1 cellular context compared by ENCODE assay signal in the genomic region with DNA sequence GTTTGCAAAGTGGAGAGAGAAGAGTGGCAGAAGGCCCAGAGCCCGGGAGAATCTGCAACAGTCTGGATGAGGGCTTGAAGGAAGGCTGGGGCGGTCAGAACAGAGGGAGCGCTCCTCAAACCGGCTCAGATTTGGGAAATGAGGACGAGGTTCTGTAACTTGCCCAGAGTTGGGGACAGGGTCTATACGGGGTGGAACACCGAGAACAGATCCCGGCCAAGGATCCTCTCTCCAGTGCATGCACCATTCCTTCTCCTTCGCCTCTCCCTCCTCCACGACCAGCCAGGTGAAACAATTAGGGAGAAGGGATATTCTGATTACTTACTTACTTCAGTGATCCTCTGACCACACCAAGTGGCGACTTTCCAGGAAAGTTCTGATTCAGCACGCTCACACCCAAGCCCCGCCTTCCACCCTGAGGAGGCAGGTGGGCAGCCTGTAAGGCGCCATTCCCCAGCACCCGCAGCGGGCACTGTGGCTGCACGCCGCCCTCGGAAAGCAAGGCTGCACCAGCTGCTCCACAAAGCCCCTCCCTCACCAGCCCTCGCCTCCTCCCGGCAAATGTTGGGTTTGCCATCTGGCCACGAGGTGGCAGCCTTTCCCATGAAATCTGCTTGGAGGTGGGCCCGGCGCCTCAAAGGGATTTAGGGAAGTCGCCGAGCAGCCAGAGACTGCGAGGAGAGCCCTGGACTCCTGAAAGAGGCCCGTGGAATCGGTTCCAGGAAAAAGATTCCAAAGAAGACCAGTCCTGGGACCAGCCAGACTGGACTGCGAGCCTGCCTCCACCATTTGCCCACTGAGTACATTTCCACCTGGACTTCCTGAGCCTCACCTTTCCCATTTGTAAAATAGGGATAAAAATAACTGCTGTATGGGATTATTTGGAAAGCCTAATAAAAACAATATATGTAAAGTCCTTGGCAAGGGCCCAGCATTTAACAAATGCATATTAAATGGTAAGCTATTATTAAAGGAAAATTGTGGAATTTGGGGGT.
TF ChIP-seq lines count a peak whose summit lies in the region.

No MANE protein-coding gene starts in this region.

TF ChIP-seq in HepG2, 621 proteins besides CTCF, POLR2A, EP300 and RAD21 (continued from another document and continues in another):
- TF ChIP-seq, protein P1, sequence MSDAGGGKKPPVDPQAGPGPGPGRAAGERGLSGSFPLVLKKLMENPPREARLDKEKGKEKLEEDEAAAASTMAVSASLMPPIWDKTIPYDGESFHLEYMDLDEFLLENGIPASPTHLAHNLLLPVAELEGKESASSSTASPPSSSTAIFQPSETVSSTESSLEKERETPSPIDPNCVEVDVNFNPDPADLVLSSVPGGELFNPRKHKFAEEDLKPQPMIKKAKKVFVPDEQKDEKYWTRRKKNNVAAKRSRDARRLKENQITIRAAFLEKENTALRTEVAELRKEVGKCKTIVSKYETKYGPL (CRISPR knock-in tag; IDR thresholded peaks at IDR 0.05), result no peak
- TF ChIP-seq ZNF33B (CRISPR knock-in tag; IDR thresholded peaks at IDR 0.05) (no peak), SP5 (CRISPR knock-in tag; IDR thresholded peaks at IDR 0.05; ENCODE audit: borderline replicate concordance, low read depth) (peak; percentile 38; the same call in 1 of the 2 replicates), SALL1 (CRISPR knock-in tag; IDR thresholded peaks at IDR 0.05) (peak; percentile 74), DMAP1 (CRISPR knock-in tag; IDR thresholded peaks at IDR 0.05) (peak; percentile 33; the same call in 1 of the 2 replicates), ZKSCAN5 (CRISPR knock-in tag; IDR thresholded peaks at IDR 0.05) (no peak), ZSCAN9 (CRISPR knock-in tag; IDR thresholded peaks at IDR 0.05; ENCODE audit: borderline replicate concordance) (0 out of 2 replicates have a peak, but pooled peaks have one; percentile 46), ZNF235 (CRISPR knock-in tag; IDR thresholded peaks at IDR 0.05; ENCODE audit: borderline replicate concordance) (no peak), ZNF644 (CRISPR knock-in tag; IDR thresholded peaks at IDR 0.05; ENCODE audit: low read depth) (0 out of 2 replicates have a peak, but pooled peaks have one; percentile 45), NFRKB (IDR thresholded peaks at IDR 0.05) (no peak), MTA1 (CRISPR knock-in tag; IDR thresholded peaks at IDR 0.05; ENCODE audit: borderline replicate concordance) (0 out of 2 replicates have a peak, but pooled peaks have one; percentile 20), ZNF317 (CRISPR knock-in tag; IDR thresholded peaks at IDR 0.05) (peak; percentile 56; the same call in 1 of the 2 replicates), MAZ (IDR thresholded peaks at IDR 0.05; ENCODE audit: borderline replicate concordance, low read depth, low read length) (peak; percentile 87; the same call in 1 of the 2 replicates), MAZ (CRISPR knock-in tag; IDR thresholded peaks at IDR 0.05; ENCODE audit: low read depth) (peak; percentile 89), KLF16 (CRISPR knock-in tag; IDR thresholded peaks at IDR 0.05) (peak in 1 of 2 experiments; percentile 75; a peak in 1 of 4 replicates), ZNF772 (CRISPR knock-in tag; IDR thresholded peaks at IDR 0.05) (0 out of 2 replicates have a peak, but pooled peaks have one; percentile 20), NFKB2 (CRISPR knock-in tag; IDR thresholded peaks at IDR 0.05; ENCODE audit: borderline replicate concordance) (peak; percentile 71; the same call in 1 of the 2 replicates), JARID2 (CRISPR knock-in tag; IDR thresholded peaks at IDR 0.05; ENCODE audit: insufficient replicate concordance) (peak; percentile 42), SP140L (CRISPR knock-in tag; IDR thresholded peaks at IDR 0.05; ENCODE audit: borderline replicate concordance) (0 out of 2 replicates have a peak, but pooled peaks have one; percentile 53), ZNF136 (CRISPR knock-in tag; IDR thresholded peaks at IDR 0.05; ENCODE audit: low read depth) (0 out of 2 replicates have a peak, but pooled peaks have one; percentile 40), SIN3B (IDR thresholded peaks at IDR 0.05; ENCODE audit: low read length) (0 out of 2 replicates have a peak, but pooled peaks have one; percentile 15), ZSCAN31 (CRISPR knock-in tag; IDR thresholded peaks at IDR 0.05; ENCODE audit: low read depth) (0 out of 2 replicates have a peak, but pooled peaks have one; percentile 27), ZNF891 (CRISPR knock-in tag; IDR thresholded peaks at IDR 0.05) (0 out of 2 replicates have a peak, but pooled peaks have one; percentile 46)
- TF ChIP-seq, protein P2, sequence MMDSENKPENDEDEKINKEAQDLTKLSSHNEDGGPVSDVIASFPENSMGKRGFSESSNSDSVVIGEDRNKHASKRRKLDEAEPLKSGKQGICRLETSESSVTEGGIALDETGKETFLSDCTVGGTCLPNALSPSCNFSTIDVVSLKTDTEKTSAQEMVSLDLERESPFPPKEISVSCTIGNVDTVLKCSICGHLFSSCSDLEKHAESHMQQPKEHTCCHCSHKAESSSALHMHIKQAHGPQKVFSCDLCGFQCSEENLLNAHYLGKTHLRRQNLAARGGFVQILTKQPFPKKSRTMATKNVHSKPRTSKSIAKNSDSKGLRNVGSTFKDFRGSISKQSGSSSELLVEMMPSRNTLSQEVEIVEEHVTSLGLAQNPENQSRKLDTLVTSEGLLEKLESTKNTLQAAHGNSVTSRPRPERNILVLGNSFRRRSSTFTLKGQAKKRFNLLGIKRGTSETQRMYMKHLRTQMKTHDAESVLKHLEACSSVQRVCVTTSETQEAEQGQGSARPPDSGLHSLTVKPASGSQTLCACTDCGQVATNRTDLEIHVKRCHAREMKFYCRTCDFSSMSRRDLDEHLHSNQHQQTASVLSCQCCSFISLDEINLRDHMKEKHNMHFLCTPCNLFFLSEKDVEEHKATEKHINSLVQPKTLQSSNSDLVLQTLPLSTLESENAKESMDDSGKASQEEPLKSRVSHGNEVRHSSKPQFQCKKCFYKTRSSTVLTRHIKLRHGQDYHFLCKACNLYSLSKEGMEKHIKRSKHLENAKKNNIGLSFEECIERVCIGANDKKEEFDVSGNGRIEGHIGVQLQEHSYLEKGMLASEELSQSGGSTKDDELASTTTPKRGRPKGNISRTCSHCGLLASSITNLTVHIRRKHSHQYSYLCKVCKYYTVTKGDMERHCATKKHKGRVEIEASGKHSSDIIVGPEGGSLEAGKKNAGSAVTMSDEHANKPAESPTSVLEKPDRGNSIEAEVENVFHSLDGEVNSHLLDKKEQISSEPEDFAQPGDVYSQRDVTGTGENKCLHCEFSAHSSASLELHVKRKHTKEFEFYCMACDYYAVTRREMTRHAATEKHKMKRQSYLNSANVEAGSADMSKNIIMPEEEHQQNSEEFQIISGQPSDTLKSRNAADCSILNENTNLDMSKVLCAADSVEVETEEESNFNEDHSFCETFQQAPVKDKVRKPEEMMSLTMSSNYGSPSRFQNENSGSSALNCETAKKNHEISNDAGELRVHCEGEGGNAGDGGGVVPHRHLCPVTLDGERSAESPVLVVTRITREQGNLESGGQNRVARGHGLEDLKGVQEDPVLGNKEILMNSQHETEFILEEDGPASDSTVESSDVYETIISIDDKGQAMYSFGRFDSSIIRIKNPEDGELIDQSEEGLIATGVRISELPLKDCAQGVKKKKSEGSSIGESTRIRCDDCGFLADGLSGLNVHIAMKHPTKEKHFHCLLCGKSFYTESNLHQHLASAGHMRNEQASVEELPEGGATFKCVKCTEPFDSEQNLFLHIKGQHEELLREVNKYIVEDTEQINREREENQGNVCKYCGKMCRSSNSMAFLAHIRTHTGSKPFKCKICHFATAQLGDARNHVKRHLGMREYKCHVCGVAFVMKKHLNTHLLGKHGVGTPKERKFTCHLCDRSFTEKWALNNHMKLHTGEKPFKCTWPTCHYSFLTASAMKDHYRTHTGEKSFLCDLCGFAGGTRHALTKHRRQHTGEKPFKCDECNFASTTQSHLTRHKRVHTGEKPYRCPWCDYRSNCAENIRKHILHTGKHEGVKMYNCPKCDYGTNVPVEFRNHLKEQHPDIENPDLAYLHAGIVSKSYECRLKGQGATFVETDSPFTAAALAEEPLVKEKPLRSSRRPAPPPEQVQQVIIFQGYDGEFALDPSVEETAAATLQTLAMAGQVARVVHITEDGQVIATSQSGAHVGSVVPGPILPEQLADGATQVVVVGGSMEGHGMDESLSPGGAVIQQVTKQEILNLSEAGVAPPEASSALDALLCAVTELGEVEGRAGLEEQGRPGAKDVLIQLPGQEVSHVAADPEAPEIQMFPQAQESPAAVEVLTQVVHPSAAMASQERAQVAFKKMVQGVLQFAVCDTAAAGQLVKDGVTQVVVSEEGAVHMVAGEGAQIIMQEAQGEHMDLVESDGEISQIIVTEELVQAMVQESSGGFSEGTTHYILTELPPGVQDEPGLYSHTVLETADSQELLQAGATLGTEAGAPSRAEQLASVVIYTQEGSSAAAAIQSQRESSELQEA (CRISPR knock-in tag; IDR thresholded peaks at IDR 0.05; ENCODE audit: not compliant biosample characterization), result peak; percentile 45
- TF ChIP-seq, protein P3, sequence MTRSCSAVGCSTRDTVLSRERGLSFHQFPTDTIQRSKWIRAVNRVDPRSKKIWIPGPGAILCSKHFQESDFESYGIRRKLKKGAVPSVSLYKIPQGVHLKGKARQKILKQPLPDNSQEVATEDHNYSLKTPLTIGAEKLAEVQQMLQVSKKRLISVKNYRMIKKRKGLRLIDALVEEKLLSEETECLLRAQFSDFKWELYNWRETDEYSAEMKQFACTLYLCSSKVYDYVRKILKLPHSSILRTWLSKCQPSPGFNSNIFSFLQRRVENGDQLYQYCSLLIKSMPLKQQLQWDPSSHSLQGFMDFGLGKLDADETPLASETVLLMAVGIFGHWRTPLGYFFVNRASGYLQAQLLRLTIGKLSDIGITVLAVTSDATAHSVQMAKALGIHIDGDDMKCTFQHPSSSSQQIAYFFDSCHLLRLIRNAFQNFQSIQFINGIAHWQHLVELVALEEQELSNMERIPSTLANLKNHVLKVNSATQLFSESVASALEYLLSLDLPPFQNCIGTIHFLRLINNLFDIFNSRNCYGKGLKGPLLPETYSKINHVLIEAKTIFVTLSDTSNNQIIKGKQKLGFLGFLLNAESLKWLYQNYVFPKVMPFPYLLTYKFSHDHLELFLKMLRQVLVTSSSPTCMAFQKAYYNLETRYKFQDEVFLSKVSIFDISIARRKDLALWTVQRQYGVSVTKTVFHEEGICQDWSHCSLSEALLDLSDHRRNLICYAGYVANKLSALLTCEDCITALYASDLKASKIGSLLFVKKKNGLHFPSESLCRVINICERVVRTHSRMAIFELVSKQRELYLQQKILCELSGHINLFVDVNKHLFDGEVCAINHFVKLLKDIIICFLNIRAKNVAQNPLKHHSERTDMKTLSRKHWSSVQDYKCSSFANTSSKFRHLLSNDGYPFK (CRISPR knock-in tag; IDR thresholded peaks at IDR 0.05; ENCODE audit: borderline replicate concordance), result peak; percentile 38; the same call in 1 of the 2 replicates
- TF ChIP-seq, protein P4, sequence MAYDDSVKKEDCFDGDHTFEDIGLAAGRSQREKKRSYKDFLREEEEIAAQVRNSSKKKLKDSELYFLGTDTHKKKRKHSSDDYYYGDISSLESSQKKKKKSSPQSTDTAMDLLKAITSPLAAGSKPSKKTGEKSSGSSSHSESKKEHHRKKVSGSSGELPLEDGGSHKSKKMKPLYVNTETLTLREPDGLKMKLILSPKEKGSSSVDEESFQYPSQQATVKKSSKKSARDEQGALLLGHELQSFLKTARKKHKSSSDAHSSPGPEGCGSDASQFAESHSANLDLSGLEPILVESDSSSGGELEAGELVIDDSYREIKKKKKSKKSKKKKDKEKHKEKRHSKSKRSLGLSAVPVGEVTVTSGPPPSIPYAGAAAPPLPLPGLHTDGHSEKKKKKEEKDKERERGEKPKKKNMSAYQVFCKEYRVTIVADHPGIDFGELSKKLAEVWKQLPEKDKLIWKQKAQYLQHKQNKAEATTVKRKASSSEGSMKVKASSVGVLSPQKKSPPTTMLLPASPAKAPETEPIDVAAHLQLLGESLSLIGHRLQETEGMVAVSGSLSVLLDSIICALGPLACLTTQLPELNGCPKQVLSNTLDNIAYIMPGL (CRISPR knock-in tag; IDR thresholded peaks at IDR 0.05; ENCODE audit: borderline replicate concordance in 1 of 2, low read depth in 1 of 2), result peak; percentile 67 to 80; a peak in 3 of 4 replicates
- TF ChIP-seq, protein P5, sequence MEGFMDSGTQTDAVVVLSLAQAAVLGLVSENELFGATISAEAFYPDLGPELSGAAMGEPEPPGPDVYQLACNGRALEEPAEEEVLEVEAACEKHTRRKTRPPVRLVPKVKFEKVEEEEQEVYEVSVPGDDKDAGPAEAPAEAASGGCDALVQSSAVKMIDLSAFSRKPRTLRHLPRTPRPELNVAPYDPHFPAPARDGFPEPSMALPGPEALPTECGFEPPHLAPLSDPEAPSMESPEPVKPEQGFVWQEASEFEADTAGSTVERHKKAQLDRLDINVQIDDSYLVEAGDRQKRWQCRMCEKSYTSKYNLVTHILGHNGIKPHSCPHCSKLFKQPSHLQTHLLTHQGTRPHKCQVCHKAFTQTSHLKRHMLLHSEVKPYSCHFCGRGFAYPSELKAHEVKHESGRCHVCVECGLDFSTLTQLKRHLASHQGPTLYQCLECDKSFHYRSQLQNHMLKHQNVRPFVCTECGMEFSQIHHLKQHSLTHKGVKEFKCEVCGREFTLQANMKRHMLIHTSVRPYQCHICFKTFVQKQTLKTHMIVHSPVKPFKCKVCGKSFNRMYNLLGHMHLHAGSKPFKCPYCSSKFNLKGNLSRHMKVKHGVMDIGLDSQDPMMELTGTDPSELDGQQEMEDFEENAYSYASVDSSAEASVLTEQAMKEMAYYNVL (CRISPR knock-in tag; IDR thresholded peaks at IDR 0.05; ENCODE audit: borderline replicate concordance), result peak; percentile 43; the same call in 1 of the 2 replicates
- TF ChIP-seq, protein P6, sequence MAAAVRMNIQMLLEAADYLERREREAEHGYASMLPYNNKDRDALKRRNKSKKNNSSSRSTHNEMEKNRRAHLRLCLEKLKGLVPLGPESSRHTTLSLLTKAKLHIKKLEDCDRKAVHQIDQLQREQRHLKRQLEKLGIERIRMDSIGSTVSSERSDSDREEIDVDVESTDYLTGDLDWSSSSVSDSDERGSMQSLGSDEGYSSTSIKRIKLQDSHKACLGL (CRISPR knock-in tag; IDR thresholded peaks at IDR 0.05), result peak; percentile 43; the same call in 1 of the 2 replicates
- TF ChIP-seq, protein P7, sequence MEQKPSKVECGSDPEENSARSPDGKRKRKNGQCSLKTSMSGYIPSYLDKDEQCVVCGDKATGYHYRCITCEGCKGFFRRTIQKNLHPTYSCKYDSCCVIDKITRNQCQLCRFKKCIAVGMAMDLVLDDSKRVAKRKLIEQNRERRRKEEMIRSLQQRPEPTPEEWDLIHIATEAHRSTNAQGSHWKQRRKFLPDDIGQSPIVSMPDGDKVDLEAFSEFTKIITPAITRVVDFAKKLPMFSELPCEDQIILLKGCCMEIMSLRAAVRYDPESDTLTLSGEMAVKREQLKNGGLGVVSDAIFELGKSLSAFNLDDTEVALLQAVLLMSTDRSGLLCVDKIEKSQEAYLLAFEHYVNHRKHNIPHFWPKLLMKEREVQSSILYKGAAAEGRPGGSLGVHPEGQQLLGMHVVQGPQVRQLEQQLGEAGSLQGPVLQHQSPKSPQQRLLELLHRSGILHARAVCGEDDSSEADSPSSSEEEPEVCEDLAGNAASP (CRISPR knock-in tag; IDR thresholded peaks at IDR 0.05; ENCODE audit: borderline replicate concordance), result peak; percentile 52; the same call in 1 of the 2 replicates
